In the genomic region with DNA sequence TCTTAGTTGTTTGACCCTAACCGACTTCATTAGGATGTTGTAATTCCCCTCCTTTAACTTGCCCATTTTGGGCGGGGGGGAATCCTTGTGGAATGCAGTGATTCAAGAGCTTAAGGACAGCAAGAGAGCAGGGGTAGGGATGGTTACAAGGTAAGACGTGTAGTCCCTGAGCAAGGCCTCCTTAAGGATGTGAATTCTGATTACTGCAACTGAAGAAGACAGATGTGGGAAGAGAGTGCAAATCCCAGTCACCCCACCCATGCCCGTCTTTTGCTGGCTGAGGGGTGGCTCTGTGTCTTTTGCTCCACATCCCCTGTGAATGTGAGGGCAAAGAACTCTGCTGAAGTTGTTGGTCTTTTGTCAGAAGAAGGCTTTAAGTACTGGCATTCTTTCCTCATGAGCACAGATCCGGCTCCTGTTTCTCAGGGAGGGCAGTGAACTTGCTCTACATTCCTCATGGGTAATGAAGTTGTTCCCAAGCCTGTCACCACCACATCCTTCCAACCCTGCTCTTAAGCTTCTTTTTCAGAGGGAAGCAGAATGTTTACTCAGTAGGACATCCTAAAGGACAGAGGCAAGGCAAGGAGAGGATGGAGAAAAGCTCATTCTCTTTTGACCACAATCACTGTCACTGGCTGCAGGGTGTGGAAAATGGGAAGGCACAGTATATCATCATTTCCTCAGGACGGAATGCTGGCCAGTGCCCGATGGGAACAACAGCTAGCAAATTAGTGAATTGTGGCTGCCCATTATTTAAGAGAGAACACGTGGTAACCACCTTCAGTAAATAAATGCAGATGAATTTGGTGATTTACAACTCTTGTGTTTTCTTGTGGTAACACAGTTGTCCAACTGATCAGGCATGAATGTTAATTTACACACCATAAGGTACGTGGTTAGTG, we compare ENCODE assay signal across 11 cellular contexts.
DNase-seq lines count a peak whose midpoint lies in the region; FAIRE-seq and TF ChIP-seq lines count a peak whose summit lies in the region.
"Had no signal": no experiment of that assay in that cellular context is flagged by ENCODE, and none has a peak within 500 bp of the region (broad histone marks: within the 10 kb centered on the region; RNA-seq: fewer than 3 reads in every experiment).

No MANE protein-coding gene starts in this region.

- no peaks in the 10 kb centered on the region for H3K9me3 ChIP-seq in thyroid gland

- no peak overlapping the region for H3K4me3 ChIP-seq in bronchial epithelial cell (ENCODE audit: low read depth, low read length)
- no peak overlapping the region for H3K4me3 ChIP-seq in thyroid gland (replicated peaks in 1 of 3)

- no peak for TF ChIP-seq POLR2A in thyroid gland (IDR thresholded peaks at IDR 0.05)

- no peak for TF ChIP-seq CTCF in bronchial epithelial cell (IDR thresholded peaks at IDR 0.05; ENCODE audit: insufficient read depth, low read length, severe bottlenecking)
- TF ChIP-seq CTCF in thyroid gland (IDR thresholded peaks at IDR 0.05), result no peak

- peaks cover 4% of the 10 kb centered on the region for H3K36me3 ChIP-seq in bronchial epithelial cell (ENCODE audit: control insufficient read depth, insufficient read depth, low read length)
- H3K36me3 ChIP-seq in thyroid gland, result no peaks in the 10 kb centered on the region

- H3K27me3 ChIP-seq in bronchial epithelial cell (ENCODE audit: control insufficient read depth, insufficient read depth, low read length), result no peaks in the 10 kb centered on the region
- H3K27me3 ChIP-seq in thyroid gland, result no peaks in the 10 kb centered on the region

- H3K4me1 ChIP-seq in thyroid gland, result peaks cover 8 to 11% of the 10 kb centered on the region in 2 donors

- FAIRE-seq in bronchial epithelial cell (lab: Jason Lieb, UNC), result no peak

- peak; percentile 98 for DNase-seq in HS-5 (ENCODE audit: low read depth)
- peak; percentile 58 for DNase-seq in bronchial epithelial cell (ENCODE audit: low read depth)
- peak; percentile 99 for DNase-seq in iris pigment epithelial cell (ENCODE audit: low read depth)
- DNase-seq in thyroid gland, result peak; percentile 33 to 48
- no peak for DNase-seq in activated T-cell treated with anti-CD3 and anti-CD28 coated beads, Interleukin-2, amount 50 U/mL, for 48 hours
- DNase-seq in anterior cingulate cortex (lab: John Stamatoyannopoulos, UW), result no peak
- no peak for DNase-seq in amygdala (lab: John Stamatoyannopoulos, UW)
- DNase-seq in NCI-H2081 (lab: John Stamatoyannopoulos, UW), result no peak
- DNase-seq: activated CD4-positive, alpha-beta T cell treated with anti-CD3 and anti-CD28 coated beads for 4 hours; effector CD4-positive, alpha-beta T cell; NCI-H2171 had no signal

- intact Hi-C loops in thyroid gland (cut with DNase I), result no loop called here

- 51 to 56% methylated on average over 9 of the region's 9 CpGs for WGBS in thyroid gland, 2 donors

- peak overlapping the region in 2 of 3 donors; percentile 12 to 35 for H3K27ac ChIP-seq in thyroid gland

Comparison
In these comparisons a context has a peak if more than half of its experiments do, and no peak if none do; other contexts are left out.
1. DNase-seq: peak in HS-5 (single experiment), bronchial epithelial cell (single experiment), iris pigment epithelial cell (single experiment) and thyroid gland (2 of 2); none in activated T-cell treated with anti-CD3 and anti-CD28 coated beads, Interleukin-2, amount 50 U/mL, for 48 hours (0 of 2), anterior cingulate cortex (0 of 58), amygdala (0 of 56) and NCI-H2081 (0 of 2).